ENCODE assay signal across 14 cellular contexts in the genomic region with DNA sequence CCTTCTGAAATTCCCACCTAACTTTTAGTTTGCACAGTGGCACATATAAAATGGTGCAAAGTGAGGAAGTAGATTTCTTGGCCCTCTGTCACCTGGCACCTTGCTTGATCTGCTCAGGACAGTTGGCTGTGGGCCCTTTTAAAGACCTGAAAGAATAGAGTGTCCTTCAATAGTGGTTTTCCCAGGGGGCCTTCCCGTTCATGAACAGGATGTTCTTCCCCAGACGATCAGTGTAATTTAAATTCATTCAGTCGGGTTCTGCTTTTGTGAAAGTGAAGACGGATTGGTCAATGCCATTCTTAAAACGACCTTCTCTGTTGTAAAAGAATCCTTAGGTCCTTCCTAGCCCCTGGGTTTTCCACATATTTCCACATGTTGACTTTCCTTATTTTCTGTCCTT.
DNase-seq lines count a peak whose midpoint lies in the region; ATAC-seq and TF ChIP-seq lines count a peak whose summit lies in the region.
"Had no signal": no experiment of that assay in that cellular context is flagged by ENCODE, and none has a peak within 500 bp of the region (broad histone marks: within the 10 kb centered on the region; RNA-seq: fewer than 3 reads in every experiment).

No MANE protein-coding gene starts in this region.

- in situ Hi-C loops in brain microvascular endothelial cell (cut with HindIII; ENCODE audit: low pct_ligation_motif_present, low sequenced_read_pairs), result no loop called here

- DNase-seq in DMS153 treated with DMSO at 0.1 percent for 48 hours (lab: John Stamatoyannopoulos, UW; ENCODE audit: unreplicated experiment) (peak; percentile 7), DMS153 (lab: John Stamatoyannopoulos, UW) (no peak), brain microvascular endothelial cell (no peak), lung (ENCODE audit: low spot score) (no peak), testis (peak; percentile 45), DMS 273 (lab: John Stamatoyannopoulos, UW; ENCODE audit: unreplicated experiment) (no peak)
- DNase-seq: activated CD8-positive, alpha-beta T cell treated with anti-CD3 and anti-CD28 coated beads for 36 hours; NCI-H1048; NCI-H524; ovary had no signal

- H3K9me3 ChIP-seq in lung (ENCODE audit: control insufficient read depth in 2 of 2, insufficient read depth in 1 of 2, low read length in 1 of 2) (no peaks in the 10 kb centered on the region), testis (no peaks in the 10 kb centered on the region)
- H3K9me3 ChIP-seq: ovary had no signal

- H3K36me3 ChIP-seq in brain microvascular endothelial cell (replicated peaks), result peaks cover 9% of the 10 kb centered on the region
- H3K36me3 ChIP-seq in lung (ENCODE audit: control insufficient read depth in 2 of 2, insufficient read depth in 2 of 2, low read length in 2 of 2), result peaks cover 9 to 36% of the 10 kb centered on the region in 2 donors
- no peaks in the 10 kb centered on the region for H3K36me3 ChIP-seq in testis (ENCODE audit: low read depth, missing control alignments)
- H3K36me3 ChIP-seq: ovary had no signal

- no peak for TF ChIP-seq POLR2A in testis (IDR thresholded peaks at IDR 0.05)

- TF ChIP-seq CTCF in brain microvascular endothelial cell (IDR thresholded peaks at IDR 0.05; ENCODE audit: low read depth, low read length, missing control alignments) (no peak), lung (IDR thresholded peaks at IDR 0.05; ENCODE audit: control extremely low read depth, extremely low read depth) (no peak), testis (IDR thresholded peaks at IDR 0.05) (no peak)

- H3K4me1 ChIP-seq in lung (ENCODE audit: control insufficient read depth in 2 of 2, insufficient read depth in 2 of 2, low read length in 2 of 2), result peaks cover 3 to 6% of the 10 kb centered on the region in 2 donors
- peaks cover 8% of the 10 kb centered on the region for H3K4me1 ChIP-seq in testis

- intact Hi-C loops in testis (cut with DNase I; ENCODE audit: low total_unique reads), result no loop called here

- H3K4me3 ChIP-seq in brain microvascular endothelial cell (ENCODE audit: low read depth, low read length) (no peak overlapping the region), lung (no peak overlapping the region), testis (no peak overlapping the region)
- H3K4me3 ChIP-seq: ovary had no signal

- WGBS in lung, 2 donors, result 54 to 63% methylated on average over 5 of the region's 5 CpGs
- WGBS in testis, 2 donors, result 51 to 55% methylated on average over 5 of the region's 5 CpGs

- H3K27ac ChIP-seq in brain microvascular endothelial cell (peak overlapping the region; percentile 100), lung (ENCODE audit: low read depth in 1 of 2, low read length in 1 of 2) (peak overlapping the region; percentile 40 to 62), testis (peak overlapping the region; percentile 39 to 66)
- H3K27ac ChIP-seq: 22Rv1, HL-60 had no signal

- H3K27me3 ChIP-seq in brain microvascular endothelial cell (replicated peaks) (no peaks in the 10 kb centered on the region), lung (ENCODE audit: control insufficient read depth, insufficient read depth) (no peaks in the 10 kb centered on the region), testis (no peaks in the 10 kb centered on the region)
- H3K27me3 ChIP-seq: ovary had no signal

- no peak for ATAC-seq in lung (ENCODE audit: insufficient read depth, low FRiP score)
- no peak for ATAC-seq in HG02759 (IDR thresholded peaks at IDR 0.05; ENCODE audit: unreplicated experiment)
- ATAC-seq in HG03378 (IDR thresholded peaks at IDR 0.05; ENCODE audit: unreplicated experiment), result no peak

Comparison
In these comparisons a context has a peak if more than half of its experiments do, and no peak if none do; other contexts are left out.
1. DNase-seq: peak in DMS153 treated with DMSO at 0.1 percent for 48 hours (single experiment) and testis (single experiment); none in DMS153 (single experiment), brain microvascular endothelial cell (single experiment), lung (single experiment) and DMS 273 (single experiment).
2. Peak in every context shown above with its lines, with median percentiles within 50 percentile points of each other: H3K27ac ChIP-seq.